In the genomic region with DNA sequence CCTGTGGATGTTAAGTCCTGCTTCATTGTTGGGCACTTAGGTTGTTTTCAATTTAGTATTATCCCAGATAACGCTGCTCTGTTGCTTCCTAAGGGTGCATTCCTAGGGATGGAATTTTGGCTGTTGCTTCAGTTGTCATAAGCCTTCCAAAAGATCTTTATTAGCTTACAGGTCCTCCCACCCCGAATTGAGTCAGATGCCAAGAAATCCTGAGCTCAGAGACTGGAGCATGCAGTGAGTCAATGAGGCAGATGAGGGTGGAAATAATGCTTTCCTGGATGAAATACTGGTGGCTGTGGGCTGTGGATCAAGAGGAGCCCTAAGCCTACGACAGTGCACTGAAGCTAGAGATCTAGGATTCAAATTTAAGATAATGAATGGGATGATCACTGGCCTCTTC, we compare ENCODE assay signal across 13 cellular contexts. TPM values are rescaled to one million over a fixed set of nuclear protein-coding genes. Genes with fewer than 3 reads are reported as not detected.
DNase-seq lines count a peak whose midpoint lies in the region; ATAC-seq and TF ChIP-seq lines count a peak whose summit lies in the region.
"Had no signal": no experiment of that assay in that cellular context is flagged by ENCODE, and none has a peak within 500 bp of the region (broad histone marks: within the 10 kb centered on the region; RNA-seq: fewer than 3 reads in every experiment).

No MANE protein-coding gene starts in this region.

- TF ChIP-seq CTCF in astrocyte of the cerebellum (IDR thresholded peaks at IDR 0.05; ENCODE audit: low read depth, low read length, missing control alignments) = no peak
- no peak for TF ChIP-seq CTCF in gastroesophageal sphincter (IDR thresholded peaks at IDR 0.05)

- H3K36me3 ChIP-seq in gastroesophageal sphincter = peaks cover 3 to 39% of the 10 kb centered on the region in 2 donors
- H3K36me3 ChIP-seq: pancreas had no signal

- H3K27ac ChIP-seq in gastroesophageal sphincter = peak overlapping the region; percentile 53 to 75 (median 67)
- H3K27ac ChIP-seq: pancreas had no signal

- H3K4me1 ChIP-seq in gastroesophageal sphincter = peaks cover 15 to 26% (median 17%) of the 10 kb centered on the region in 3 donors
- H3K4me1 ChIP-seq: Caco-2, pancreas had no signal

- in situ Hi-C loops in astrocyte of the cerebellum (cut with HindIII; ENCODE audit: low sequenced_read_pairs) = no loop called here

- DNase-seq in HCEC 1CT = peak; percentile 26
- DNase-seq in astrocyte of the cerebellum (ENCODE audit: low read depth) = peak; percentile 56
- peak; percentile 68 for DNase-seq in stromal cell of bone marrow (ENCODE audit: low read depth)
- DNase-seq in T-helper 2 cell treated with Interferon-gamma antibody and Interleukin-4, amounts not matched to agents 5 μg/mL and 100 μg/mL, for 36 hours (ENCODE audit: low spot score) = no peak
- no peak for DNase-seq in stimulated activated CD4-positive, alpha-beta T cell treated with anti-CD3 and anti-CD28 coated beads, Interleukin-4, amount 100 ng/mL, for 4 hours
- DNase-seq: activated naive CD4-positive, alpha-beta T cell treated with anti-CD3 and anti-CD28 coated beads, Interleukin-2, amount 10 ng/mL, durations not matched to agents 7 days and 5 days; OCI-M1; pancreas had no signal

- TF ChIP-seq EP300 in gastroesophageal sphincter (IDR thresholded peaks at IDR 0.05) = no peak

- H3K9me3 ChIP-seq in gastroesophageal sphincter = no peaks in the 10 kb centered on the region
- H3K9me3 ChIP-seq: Caco-2, pancreas had no signal

- H3K36me3 Mint-ChIP-seq in T-helper 2 cell treated with Interferon-gamma antibody and Interleukin-4, amounts not matched to agents 5 μg/mL and 100 μg/mL, for 36 hours (ENCODE audit: low read depth) = peaks cover 10% of the 10 kb centered on the region

- 14 to 27% methylated on average over 3 of the region's 3 CpGs for WGBS in gastroesophageal sphincter (ENCODE audit: low coverage in 1 of 2), 2 donors

- no peak overlapping the region for H3K27ac Mint-ChIP-seq in T-helper 2 cell treated with Interferon-gamma antibody and Interleukin-4, amounts not matched to agents 5 μg/mL and 100 μg/mL, for 36 hours
- H3K27ac Mint-ChIP-seq: activated naive CD4-positive, alpha-beta T cell treated with anti-CD3 and anti-CD28 coated beads, Interleukin-2, amount 10 ng/mL, durations not matched to agents 7 days and 5 days; mesothelial cell of epicardium had no signal

- no peaks in the 10 kb centered on the region for H3K9me3 Mint-ChIP-seq in T-helper 2 cell treated with Interferon-gamma antibody and Interleukin-4, amounts not matched to agents 5 μg/mL and 100 μg/mL, for 36 hours
- H3K9me3 Mint-ChIP-seq: activated naive CD4-positive, alpha-beta T cell treated with anti-CD3 and anti-CD28 coated beads, Interleukin-2, amount 10 ng/mL, durations not matched to agents 7 days and 5 days had no signal

- no peaks in the 10 kb centered on the region for H3K27me3 ChIP-seq in gastroesophageal sphincter
- H3K27me3 ChIP-seq: pancreas had no signal

- H3K27me3 Mint-ChIP-seq in T-helper 2 cell treated with Interferon-gamma antibody and Interleukin-4, amounts not matched to agents 5 μg/mL and 100 μg/mL, for 36 hours (ENCODE audit: low read depth) = no peaks in the 10 kb centered on the region
- H3K27me3 Mint-ChIP-seq: activated naive CD4-positive, alpha-beta T cell treated with anti-CD3 and anti-CD28 coated beads, Interleukin-2, amount 10 ng/mL, durations not matched to agents 7 days and 5 days had no signal

- peaks cover 13% of the 10 kb centered on the region for H3K4me1 Mint-ChIP-seq in T-helper 2 cell treated with Interferon-gamma antibody and Interleukin-4, amounts not matched to agents 5 μg/mL and 100 μg/mL, for 36 hours (ENCODE audit: low read depth)
- H3K4me1 Mint-ChIP-seq: mesothelial cell of epicardium had no signal

- H3K4me3 Mint-ChIP-seq in T-helper 2 cell treated with Interferon-gamma antibody and Interleukin-4, amounts not matched to agents 5 μg/mL and 100 μg/mL, for 36 hours = no peak overlapping the region
- H3K4me3 Mint-ChIP-seq: activated naive CD4-positive, alpha-beta T cell treated with anti-CD3 and anti-CD28 coated beads, Interleukin-2, amount 10 ng/mL, durations not matched to agents 7 days and 5 days; mesothelial cell of epicardium had no signal

- no peak for TF ChIP-seq POLR2A in gastroesophageal sphincter (IDR thresholded peaks at IDR 0.05)

- H3K4me3 ChIP-seq in astrocyte of the cerebellum (ENCODE audit: low read depth, low read length) = no peak overlapping the region
- no peak overlapping the region for H3K4me3 ChIP-seq in gastroesophageal sphincter
- H3K4me3 ChIP-seq: K562, pancreas had no signal

- ATAC-seq in gastroesophageal sphincter = peak; percentile 80
- no peak for ATAC-seq in HG03520 (IDR thresholded peaks at IDR 0.05; ENCODE audit: unreplicated experiment)
- ATAC-seq: K562 had no signal

RNA-seq across cellular contexts. Expression of gene IL18BP, which starts 10.7 kb away (rescaled TPM):
- total RNA-seq in gastroesophageal sphincter = 1 to 10 TPM; 2.5 to 8.9 (median 6.7) TPM

RNA-seq across cellular contexts. Expression of gene RNF121, which starts 59.2 kb away (rescaled TPM):
- 10 to 100 TPM; 13.1 to 25.8 (median 21.5) TPM for total RNA-seq in gastroesophageal sphincter

RNA-seq across cellular contexts. Expression of gene XNDC1N, which starts 59.7 kb away (rescaled TPM):
- 10 to 100 TPM in 1 of 4 donors, 1 to 10 TPM in 3; 4.7 to 27.7 (median 7.7) TPM for total RNA-seq in gastroesophageal sphincter

Comparison
In these comparisons a context has a peak if more than half of its experiments do, and no peak if none do; other contexts are left out.
1. DNase-seq: peak in HCEC 1CT (single experiment), astrocyte of the cerebellum (single experiment) and stromal cell of bone marrow (single experiment); none in T-helper 2 cell treated with Interferon-gamma antibody and Interleukin-4, amounts not matched to agents 5 μg/mL and 100 μg/mL, for 36 hours (single experiment) and stimulated activated CD4-positive, alpha-beta T cell treated with anti-CD3 and anti-CD28 coated beads, Interleukin-4, amount 100 ng/mL, for 4 hours (0 of 2).